In the genomic region with DNA sequence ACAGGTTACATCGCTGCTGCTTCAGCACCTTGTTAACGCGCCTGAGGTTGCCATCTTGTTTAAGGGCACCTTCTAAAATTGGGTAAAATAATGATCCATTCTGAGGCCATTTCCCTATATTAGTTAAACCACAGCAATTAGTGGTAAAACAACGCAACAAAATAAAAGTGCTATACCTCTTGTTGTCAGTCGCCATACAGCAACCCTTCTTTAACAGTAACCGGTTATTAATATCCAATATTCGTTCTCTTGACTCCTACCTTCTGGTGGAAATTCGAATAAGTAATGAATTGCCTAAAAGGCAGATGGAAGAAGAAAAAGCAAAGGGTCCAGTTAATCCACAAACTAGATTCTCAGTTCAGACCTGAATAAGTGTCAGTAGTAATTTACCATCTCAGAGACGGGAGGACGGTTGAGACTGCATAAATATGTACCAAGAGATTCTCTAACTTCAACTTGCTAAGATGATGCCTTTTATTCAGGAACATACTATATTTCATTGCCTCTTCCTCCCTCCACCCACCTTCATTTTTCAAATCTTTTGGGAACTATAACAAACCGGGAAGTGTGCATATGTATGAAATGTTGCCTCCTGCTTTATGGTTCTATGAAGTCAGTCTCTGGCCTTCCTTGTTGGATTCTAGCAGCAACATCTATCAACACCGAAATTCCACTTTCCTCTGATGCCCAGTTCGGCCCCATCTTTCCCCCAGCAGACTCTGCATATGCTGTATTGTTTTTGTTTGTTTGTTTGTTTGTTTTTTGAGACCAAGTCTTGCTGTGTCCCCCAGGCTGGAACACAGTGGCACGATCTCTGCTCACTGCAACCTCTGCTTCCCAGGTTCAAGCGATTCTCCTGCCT, we compare ENCODE assay signal across 1 cellular context.
TF ChIP-seq lines count a peak whose summit lies in the region.

No MANE protein-coding gene starts in this region.

TF ChIP-seq in GM12878, 131 proteins besides CTCF, POLR2A, EP300 and RAD21:
- TF ChIP-seq MTA2 (IDR thresholded peaks at IDR 0.05; ENCODE audit: low read depth) = peak; percentile 36; the same call in 1 of the 2 replicates
- TF ChIP-seq SREBF1 (IDR thresholded peaks at IDR 0.05; ENCODE audit: low read length) = no peak
- 0 out of 2 replicates have a peak, but pooled peaks have one; percentile 18 for TF ChIP-seq SMARCA5 (IDR thresholded peaks at IDR 0.05)
- TF ChIP-seq, protein P1, sequence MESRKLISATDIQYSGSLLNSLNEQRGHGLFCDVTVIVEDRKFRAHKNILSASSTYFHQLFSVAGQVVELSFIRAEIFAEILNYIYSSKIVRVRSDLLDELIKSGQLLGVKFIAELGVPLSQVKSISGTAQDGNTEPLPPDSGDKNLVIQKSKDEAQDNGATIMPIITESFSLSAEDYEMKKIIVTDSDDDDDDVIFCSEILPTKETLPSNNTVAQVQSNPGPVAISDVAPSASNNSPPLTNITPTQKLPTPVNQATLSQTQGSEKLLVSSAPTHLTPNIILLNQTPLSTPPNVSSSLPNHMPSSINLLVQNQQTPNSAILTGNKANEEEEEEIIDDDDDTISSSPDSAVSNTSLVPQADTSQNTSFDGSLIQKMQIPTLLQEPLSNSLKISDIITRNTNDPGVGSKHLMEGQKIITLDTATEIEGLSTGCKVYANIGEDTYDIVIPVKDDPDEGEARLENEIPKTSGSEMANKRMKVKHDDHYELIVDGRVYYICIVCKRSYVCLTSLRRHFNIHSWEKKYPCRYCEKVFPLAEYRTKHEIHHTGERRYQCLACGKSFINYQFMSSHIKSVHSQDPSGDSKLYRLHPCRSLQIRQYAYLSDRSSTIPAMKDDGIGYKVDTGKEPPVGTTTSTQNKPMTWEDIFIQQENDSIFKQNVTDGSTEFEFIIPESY (IDR thresholded peaks at IDR 0.05) = no peak
- TF ChIP-seq HDGF (IDR thresholded peaks at IDR 0.05) = 0 out of 2 replicates have a peak, but pooled peaks have one; percentile 3
- TF ChIP-seq, protein P2, sequence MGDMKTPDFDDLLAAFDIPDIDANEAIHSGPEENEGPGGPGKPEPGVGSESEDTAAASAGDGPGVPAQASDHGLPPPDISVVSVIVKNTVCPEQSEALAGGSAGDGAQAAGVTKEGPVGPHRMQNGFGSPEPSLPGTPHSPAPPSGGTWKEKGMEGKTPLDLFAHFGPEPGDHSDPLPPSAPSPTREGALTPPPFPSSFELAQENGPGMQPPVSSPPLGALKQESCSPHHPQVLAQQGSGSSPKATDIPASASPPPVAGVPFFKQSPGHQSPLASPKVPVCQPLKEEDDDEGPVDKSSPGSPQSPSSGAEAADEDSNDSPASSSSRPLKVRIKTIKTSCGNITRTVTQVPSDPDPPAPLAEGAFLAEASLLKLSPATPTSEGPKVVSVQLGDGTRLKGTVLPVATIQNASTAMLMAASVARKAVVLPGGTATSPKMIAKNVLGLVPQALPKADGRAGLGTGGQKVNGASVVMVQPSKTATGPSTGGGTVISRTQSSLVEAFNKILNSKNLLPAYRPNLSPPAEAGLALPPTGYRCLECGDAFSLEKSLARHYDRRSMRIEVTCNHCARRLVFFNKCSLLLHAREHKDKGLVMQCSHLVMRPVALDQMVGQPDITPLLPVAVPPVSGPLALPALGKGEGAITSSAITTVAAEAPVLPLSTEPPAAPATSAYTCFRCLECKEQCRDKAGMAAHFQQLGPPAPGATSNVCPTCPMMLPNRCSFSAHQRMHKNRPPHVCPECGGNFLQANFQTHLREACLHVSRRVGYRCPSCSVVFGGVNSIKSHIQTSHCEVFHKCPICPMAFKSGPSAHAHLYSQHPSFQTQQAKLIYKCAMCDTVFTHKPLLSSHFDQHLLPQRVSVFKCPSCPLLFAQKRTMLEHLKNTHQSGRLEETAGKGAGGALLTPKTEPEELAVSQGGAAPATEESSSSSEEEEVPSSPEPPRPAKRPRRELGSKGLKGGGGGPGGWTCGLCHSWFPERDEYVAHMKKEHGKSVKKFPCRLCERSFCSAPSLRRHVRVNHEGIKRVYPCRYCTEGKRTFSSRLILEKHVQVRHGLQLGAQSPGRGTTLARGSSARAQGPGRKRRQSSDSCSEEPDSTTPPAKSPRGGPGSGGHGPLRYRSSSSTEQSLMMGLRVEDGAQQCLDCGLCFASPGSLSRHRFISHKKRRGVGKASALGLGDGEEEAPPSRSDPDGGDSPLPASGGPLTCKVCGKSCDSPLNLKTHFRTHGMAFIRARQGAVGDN (IDR thresholded peaks at IDR 0.05) = 0 out of 2 replicates have a peak, but pooled peaks have one; percentile 26
- TF ChIP-seq, protein P3, sequence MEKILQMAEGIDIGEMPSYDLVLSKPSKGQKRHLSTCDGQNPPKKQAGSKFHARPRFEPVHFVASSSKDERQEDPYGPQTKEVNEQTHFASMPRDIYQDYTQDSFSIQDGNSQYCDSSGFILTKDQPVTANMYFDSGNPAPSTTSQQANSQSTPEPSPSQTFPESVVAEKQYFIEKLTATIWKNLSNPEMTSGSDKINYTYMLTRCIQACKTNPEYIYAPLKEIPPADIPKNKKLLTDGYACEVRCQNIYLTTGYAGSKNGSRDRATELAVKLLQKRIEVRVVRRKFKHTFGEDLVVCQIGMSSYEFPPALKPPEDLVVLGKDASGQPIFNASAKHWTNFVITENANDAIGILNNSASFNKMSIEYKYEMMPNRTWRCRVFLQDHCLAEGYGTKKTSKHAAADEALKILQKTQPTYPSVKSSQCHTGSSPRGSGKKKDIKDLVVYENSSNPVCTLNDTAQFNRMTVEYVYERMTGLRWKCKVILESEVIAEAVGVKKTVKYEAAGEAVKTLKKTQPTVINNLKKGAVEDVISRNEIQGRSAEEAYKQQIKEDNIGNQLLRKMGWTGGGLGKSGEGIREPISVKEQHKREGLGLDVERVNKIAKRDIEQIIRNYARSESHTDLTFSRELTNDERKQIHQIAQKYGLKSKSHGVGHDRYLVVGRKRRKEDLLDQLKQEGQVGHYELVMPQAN (conservative IDR thresholded peaks at IDR 0.05) = no peak
